In genomic region chr10:122279725-122280141, GRCh38 we compare ENCODE assay signal across 8 cellular contexts. TPM values are rescaled to one million over a fixed set of nuclear protein-coding genes. Genes with fewer than 3 reads are reported as not detected.
DNase-seq lines count a peak whose midpoint lies in the region; ATAC-seq and TF ChIP-seq lines count a peak whose summit lies in the region.

No MANE protein-coding gene starts in this region.

- DNase-seq in BE2C (peak; percentile 62), HAP-1 (ENCODE audit: low spot score in 2 of 2) (peak; percentile 44 to 75), SJCRH30 (peak; percentile 65 to 82), foreskin fibroblast (peak; percentile 20 to 65), posterior cingulate gyrus (peak in 9 of 10 donors; percentile 42 to 95 (median 73))

- no peak for ATAC-seq in HG02885 (IDR thresholded peaks at IDR 0.05; ENCODE audit: poor library complexity, unreplicated experiment)
- ATAC-seq in HG03460 (IDR thresholded peaks at IDR 0.05; ENCODE audit: unreplicated experiment): no peak
- no peak for ATAC-seq in HG02798 (IDR thresholded peaks at IDR 0.05; ENCODE audit: poor library complexity, unreplicated experiment)

- no peaks in the 10 kb centered on the region for H3K9me3 ChIP-seq in BE2C
- H3K9me3 ChIP-seq in HAP-1: no peaks in the 10 kb centered on the region
- no peaks in the 10 kb centered on the region for H3K9me3 ChIP-seq in SJCRH30 (replicated peaks)

- H3K36me3 ChIP-seq in BE2C (no peaks in the 10 kb centered on the region), HAP-1 (replicated peaks) (no peaks in the 10 kb centered on the region), SJCRH30 (no peaks in the 10 kb centered on the region)

- TF ChIP-seq CTCF in BE2C (IDR thresholded peaks at IDR 0.05; ENCODE audit: low read depth, low read length): peak; percentile 80
- TF ChIP-seq CTCF in foreskin fibroblast (IDR thresholded peaks at IDR 0.05; ENCODE audit: low read depth, low read length): peak; percentile 58

- H3K4me1 ChIP-seq in BE2C (no peaks in the 10 kb centered on the region), HAP-1 (no peaks in the 10 kb centered on the region), SJCRH30 (peaks cover 24% of the 10 kb centered on the region)

- no peaks in the 10 kb centered on the region for H3K27me3 ChIP-seq in BE2C
- no peaks in the 10 kb centered on the region for H3K27me3 ChIP-seq in HAP-1 (ENCODE audit: low read depth)
- H3K27me3 ChIP-seq in SJCRH30: no peaks in the 10 kb centered on the region

- intact Hi-C loops in posterior cingulate gyrus (cut with DNase I): loop anchor here (5.0 kb wide), 1 partner anchor 288 kb away; no protein-coding TSS in a partner anchor

- H3K4me3 ChIP-seq in BE2C (ENCODE audit: low read depth, low read length) (no peak overlapping the region), HAP-1 (no peak overlapping the region), SJCRH30 (no peak overlapping the region), foreskin fibroblast (ENCODE audit: low read depth in 1 of 2, low read length in 2 of 2) (no peak overlapping the region)

- no peak overlapping the region for H3K27ac ChIP-seq in SJCRH30

- in situ Hi-C loops in HAP-1 (cut with MboI; ENCODE audit: low sequenced_read_pairs): no loop called here

RNA-seq across cellular contexts. Expression of gene BTBD16, which starts 8.6 kb away (rescaled TPM):
- polyA plus RNA-seq in BE2C (2012; ENCODE audit: insufficient read depth, insufficient read length, low read depth): not detected
- total RNA-seq in SJCRH30 (2014; rRNA removed; shearing (Covaris generic)): not detected in 2 replicates
